23 cellular contexts compared by ENCODE assay signal in genomic region chr16:9844361-9844760, GRCh38.
DNase-seq lines count a peak whose midpoint lies in the region; ATAC-seq, FAIRE-seq and TF ChIP-seq lines count a peak whose summit lies in the region.
"Had no signal": no experiment of that assay in that cellular context is flagged by ENCODE, and none has a peak within 500 bp of the region (broad histone marks: within the 10 kb centered on the region; RNA-seq: fewer than 3 reads in every experiment).

No MANE protein-coding gene starts in this region.

- no peaks in the 10 kb centered on the region for H3K27me3 ChIP-seq in brain microvascular endothelial cell (replicated peaks)
- H3K27me3 ChIP-seq: ascending aorta; BLaER1 treated with 17β-estradiol and CSF1 and Interleukin-3, amounts not matched to agents 10 nM and 100 nM; neutrophil had no signal

- no peaks in the 10 kb centered on the region for H3K36me3 ChIP-seq in brain microvascular endothelial cell (replicated peaks)
- H3K36me3 ChIP-seq: ascending aorta; BLaER1 treated with 17β-estradiol and CSF1 and Interleukin-3, amounts not matched to agents 10 nM and 100 nM; neutrophil; prostate gland had no signal

- no peak for FAIRE-seq in GM12892 (lab: Jason Lieb, UNC)
- FAIRE-seq: GM18507, HTR-8/SVneo had no signal

- H3K4me3 ChIP-seq in brain microvascular endothelial cell (ENCODE audit: low read depth, low read length): no peak overlapping the region
- H3K4me3 ChIP-seq: ascending aorta; BLaER1 treated with 17β-estradiol and CSF1 and Interleukin-3, amounts not matched to agents 10 nM and 100 nM; prostate gland; skin epidermis had no signal

- DNase-seq in GM04504 (ENCODE audit: low read depth): peak; percentile 18
- peak; percentile 31 for DNase-seq in brain microvascular endothelial cell
- peak; percentile 8 for DNase-seq in hepatic stellate cell (ENCODE audit: low spot score)
- no peak for DNase-seq in NCI-H345 treated with DMSO at 0.1 percent for 48 hours (lab: John Stamatoyannopoulos, UW; ENCODE audit: unreplicated experiment)
- no peak for DNase-seq in ureter (ENCODE audit: low spot score)
- no peak for DNase-seq in GM12892 (ENCODE audit: insufficient read length)
- DNase-seq: activated CD4-positive, alpha-beta T cell treated with anti-CD3 and anti-CD28 coated beads for 48 hours; mammary epithelial cell; NCI-H1048; NCI-H2029; NCI-H510A; stimulated activated CD4-positive, alpha-beta T cell treated with anti-CD3 and anti-CD28 coated beads, Interleukin-1b, Interleukin-23, amount 100 ng/mL, for 48 hours had no signal

- TF ChIP-seq POLR2A in GM12892 (IDR thresholded peaks at IDR 0.05; ENCODE audit: low read depth, low read length): no peak

- in situ Hi-C loops in brain microvascular endothelial cell (cut with HindIII; ENCODE audit: low pct_ligation_motif_present, low sequenced_read_pairs): no loop called here

- no peak for TF ChIP-seq CTCF in brain microvascular endothelial cell (IDR thresholded peaks at IDR 0.05; ENCODE audit: low read depth, low read length, missing control alignments)

- no peak for ATAC-seq in HG02623 (IDR thresholded peaks at IDR 0.05; ENCODE audit: unreplicated experiment)
- ATAC-seq: Panc1; stimulated activated effector memory CD8-positive, alpha-beta T cell treated with anti-CD3 and anti-CD28 coated beads, Interleukin-12 subunit alpha, Interleukin-12 subunit beta, amount 100 ng/mL, for 72 hours had no signal

- peak overlapping the region; percentile 72 for H3K27ac ChIP-seq in brain microvascular endothelial cell
- H3K27ac ChIP-seq: ascending aorta, KMS-11, neutrophil, prostate gland had no signal

Comparison
In these comparisons a context has a peak if more than half of its experiments do, and no peak if none do; other contexts are left out.
1. DNase-seq: peak in GM04504 (single experiment), brain microvascular endothelial cell (single experiment) and hepatic stellate cell (single experiment); none in NCI-H345 treated with DMSO at 0.1 percent for 48 hours (single experiment), ureter (single experiment) and GM12892 (single experiment).